8 cellular contexts compared by ENCODE assay signal in genomic region chr1:103525607-103526507, GRCh38. TPM values are rescaled to one million over a fixed set of nuclear protein-coding genes. Genes with fewer than 3 reads are reported as not detected.
DNase-seq lines count a peak whose midpoint lies in the region; ATAC-seq and TF ChIP-seq lines count a peak whose summit lies in the region.

Gene RNPC3 (plus strand): TSS chr1:103525699. CDS start chr1:103526071, 372 bp downstream.

- H3K4me3 ChIP-seq in CD8-positive, alpha-beta T cell (ENCODE audit: low read depth, low read length) = peak within 1 kb of the TSS; percentile 60
- peak within 1 kb of the TSS; percentile 90 for H3K4me3 ChIP-seq in effector memory CD4-positive, alpha-beta T cell (ENCODE audit: insufficient read depth, low read depth, low read length, poor library complexity, severe bottlenecking)

- no peaks in the 10 kb centered on the region for H3K9me3 ChIP-seq in CD8-positive, alpha-beta T cell (ENCODE audit: low read length)
- no peaks in the 10 kb centered on the region for H3K9me3 ChIP-seq in effector memory CD4-positive, alpha-beta T cell (ENCODE audit: control insufficient read depth, low read length)

- peak; percentile 73 to 94 (median 87) for DNase-seq in CD8-positive, alpha-beta T cell
- DNase-seq in HS-27A (ENCODE audit: low read depth) (peak; percentile 88), NK-92 (lab: John Stamatoyannopoulos, UW; ENCODE audit: unreplicated experiment) (peak; percentile 27), medulla oblongata (ENCODE audit: extremely low spot score) (peak; percentile 93)
- peak; percentile 94 for DNase-seq in activated CD8-positive, alpha-beta memory T cell treated with anti-CD3 and anti-CD28 coated beads for 24 hours
- peak; percentile 78 to 85 (median 80) for DNase-seq in effector memory CD4-positive, alpha-beta T cell
- peak; percentile 90 for DNase-seq in stimulated activated CD8-positive, alpha-beta memory T cell treated with anti-CD3 and anti-CD28 coated beads, Interleukin-12 subunit alpha, Interleukin-12 subunit beta, amount 100 ng/mL, for 1 hour (ENCODE audit: low read depth)

- no peaks in the 10 kb centered on the region for H3K27me3 Mint-ChIP-seq in CD8-positive, alpha-beta T cell (ENCODE audit: low read depth)

- CTCF ChIA-PET in CD8-positive, alpha-beta T cell (lab: Charles Lee) = interaction anchor here (1.5 kb wide), 1 partner anchor 11 kb away, joined by 4 read pairs; no protein-coding TSS in a partner anchor

- peak; percentile 83 for ATAC-seq in CD8-positive, alpha-beta T cell
- ATAC-seq in GM19467 (IDR thresholded peaks at IDR 0.05; ENCODE audit: unreplicated experiment) = peak; percentile 76

- H3K4me1 Mint-ChIP-seq in CD8-positive, alpha-beta T cell (ENCODE audit: low read depth) = peaks cover 50% of the 10 kb centered on the region

- H3K4me3 Mint-ChIP-seq in CD8-positive, alpha-beta T cell = peak within 1 kb of the TSS; percentile 98

- H3K27ac ChIP-seq in CD8-positive, alpha-beta T cell (ENCODE audit: low read depth, low read length) = peak within 1 kb of the TSS; percentile 97
- H3K27ac ChIP-seq in effector memory CD4-positive, alpha-beta T cell (ENCODE audit: insufficient read depth, low read length, poor library complexity, severe bottlenecking) = peak within 1 kb of the TSS; percentile 97

- POLR2A ChIA-PET in CD8-positive, alpha-beta T cell (lab: Charles Lee) = interaction anchor here (1.0 to 1.6 kb wide), 3 partner anchors 9 to 24 kb away, joined by 3 to 4 read pairs (median 4); no protein-coding TSS in a partner anchor

- peaks cover 37% of the 10 kb centered on the region for H3K36me3 Mint-ChIP-seq in CD8-positive, alpha-beta T cell

- no peaks in the 10 kb centered on the region for H3K9me3 Mint-ChIP-seq in CD8-positive, alpha-beta T cell

- no peak for TF ChIP-seq CTCF in CD8-positive, alpha-beta T cell (IDR thresholded peaks at IDR 0.05)

- intact Hi-C loops in CD8-positive, alpha-beta T cell (cut with DNase I, micrococcal nuclease) = no loop called here

- H3K27ac Mint-ChIP-seq in CD8-positive, alpha-beta T cell = peak within 1 kb of the TSS; percentile 99

- H3K36me3 ChIP-seq in CD8-positive, alpha-beta T cell (ENCODE audit: insufficient read depth, low read length) = no peaks in the 10 kb centered on the region
- H3K36me3 ChIP-seq in effector memory CD4-positive, alpha-beta T cell (ENCODE audit: control insufficient read depth, insufficient read depth, low read length) = no peaks in the 10 kb centered on the region

- H3K27me3 ChIP-seq in CD8-positive, alpha-beta T cell (ENCODE audit: insufficient read depth, low read length) = no peaks in the 10 kb centered on the region
- no peaks in the 10 kb centered on the region for H3K27me3 ChIP-seq in effector memory CD4-positive, alpha-beta T cell (replicated peaks; ENCODE audit: control insufficient read depth, insufficient read depth, low read length, poor library complexity, severe bottlenecking)

- H3K4me1 ChIP-seq in CD8-positive, alpha-beta T cell (ENCODE audit: insufficient read depth, low read length) = peaks cover 31% of the 10 kb centered on the region
- peaks cover 14% of the 10 kb centered on the region for H3K4me1 ChIP-seq in effector memory CD4-positive, alpha-beta T cell (ENCODE audit: control insufficient read depth, insufficient read depth, low read length, poor library complexity, severe bottlenecking)

RNA-seq across cellular contexts. Expression of gene RNPC3, which starts in this region (rescaled TPM):
- 10 to 100 TPM; 46.1 to 49.5 TPM for total RNA-seq in CD8-positive, alpha-beta T cell

Comparison
In these comparisons a context has a peak if more than half of its experiments do, and no peak if none do; other contexts are left out.
1. Peak in every context shown above with its lines: DNase-seq, ATAC-seq, H3K4me3 ChIP-seq and H3K27ac ChIP-seq.
2. DNase-seq: peak in every context shown above with its lines; median percentile 94 in activated CD8-positive, alpha-beta memory T cell treated with anti-CD3 and anti-CD28 coated beads for 24 hours; 93 in medulla oblongata; 90 in stimulated activated CD8-positive, alpha-beta memory T cell treated with anti-CD3 and anti-CD28 coated beads, Interleukin-12 subunit alpha, Interleukin-12 subunit beta, amount 100 ng/mL, for 1 hour; 88 in HS-27A; 87 in CD8-positive, alpha-beta T cell; 80 in effector memory CD4-positive, alpha-beta T cell; 27 in NK-92.